1 cellular context compared by ENCODE assay signal in the genomic region with DNA sequence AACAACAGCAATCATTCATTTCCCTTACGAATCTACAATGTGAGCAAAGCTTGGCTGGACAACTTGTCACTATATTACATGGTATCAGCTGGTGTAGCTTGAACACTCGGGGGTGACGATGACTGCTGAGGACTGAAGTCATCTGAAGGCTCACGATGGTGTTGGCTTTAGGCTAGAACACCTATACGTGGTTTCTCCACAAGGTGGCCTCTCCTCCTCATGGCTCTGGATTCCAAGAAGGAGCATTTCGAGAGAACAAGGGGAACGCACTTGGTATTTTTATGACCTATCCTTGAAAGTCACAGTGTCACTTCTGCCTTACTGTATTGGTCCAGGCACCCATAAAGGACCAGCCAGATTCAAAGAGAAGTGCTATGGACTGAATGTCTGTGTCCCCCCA.
TF ChIP-seq lines count a peak whose summit lies in the region.

No MANE protein-coding gene starts in this region.

TF ChIP-seq in HCT116, 20 proteins besides CTCF, POLR2A, EP300 and RAD21 (continued from another document):
- TF ChIP-seq, protein P1, sequence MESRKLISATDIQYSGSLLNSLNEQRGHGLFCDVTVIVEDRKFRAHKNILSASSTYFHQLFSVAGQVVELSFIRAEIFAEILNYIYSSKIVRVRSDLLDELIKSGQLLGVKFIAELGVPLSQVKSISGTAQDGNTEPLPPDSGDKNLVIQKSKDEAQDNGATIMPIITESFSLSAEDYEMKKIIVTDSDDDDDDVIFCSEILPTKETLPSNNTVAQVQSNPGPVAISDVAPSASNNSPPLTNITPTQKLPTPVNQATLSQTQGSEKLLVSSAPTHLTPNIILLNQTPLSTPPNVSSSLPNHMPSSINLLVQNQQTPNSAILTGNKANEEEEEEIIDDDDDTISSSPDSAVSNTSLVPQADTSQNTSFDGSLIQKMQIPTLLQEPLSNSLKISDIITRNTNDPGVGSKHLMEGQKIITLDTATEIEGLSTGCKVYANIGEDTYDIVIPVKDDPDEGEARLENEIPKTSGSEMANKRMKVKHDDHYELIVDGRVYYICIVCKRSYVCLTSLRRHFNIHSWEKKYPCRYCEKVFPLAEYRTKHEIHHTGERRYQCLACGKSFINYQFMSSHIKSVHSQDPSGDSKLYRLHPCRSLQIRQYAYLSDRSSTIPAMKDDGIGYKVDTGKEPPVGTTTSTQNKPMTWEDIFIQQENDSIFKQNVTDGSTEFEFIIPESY (IDR thresholded peaks at IDR 0.05; ENCODE audit: extremely low read depth, insufficient replicate concordance, low read length), result no peak
- TF ChIP-seq FOSL1 (IDR thresholded peaks at IDR 0.05; ENCODE audit: low read depth) (no peak), TCF7L2 (IDR thresholded peaks at IDR 0.05; ENCODE audit: borderline replicate concordance, extremely low read depth, insufficient read depth, insufficient read length) (no peak), MAX (IDR thresholded peaks at IDR 0.05) (no peak), EGR1 (IDR thresholded peaks at IDR 0.05; ENCODE audit: low read depth) (no peak), ZNF274 (IDR thresholded peaks at IDR 0.05; ENCODE audit: low read depth, low read length) (no peak), ELF1 (IDR thresholded peaks at IDR 0.05; ENCODE audit: borderline replicate concordance, low read depth) (no peak), JUND (IDR thresholded peaks at IDR 0.05) (no peak), POLR2AphosphoS5 (IDR thresholded peaks at IDR 0.05; ENCODE audit: low read depth, low read length) (no peak)
